ENCODE assay signal across 8 cellular contexts in the genomic region with DNA sequence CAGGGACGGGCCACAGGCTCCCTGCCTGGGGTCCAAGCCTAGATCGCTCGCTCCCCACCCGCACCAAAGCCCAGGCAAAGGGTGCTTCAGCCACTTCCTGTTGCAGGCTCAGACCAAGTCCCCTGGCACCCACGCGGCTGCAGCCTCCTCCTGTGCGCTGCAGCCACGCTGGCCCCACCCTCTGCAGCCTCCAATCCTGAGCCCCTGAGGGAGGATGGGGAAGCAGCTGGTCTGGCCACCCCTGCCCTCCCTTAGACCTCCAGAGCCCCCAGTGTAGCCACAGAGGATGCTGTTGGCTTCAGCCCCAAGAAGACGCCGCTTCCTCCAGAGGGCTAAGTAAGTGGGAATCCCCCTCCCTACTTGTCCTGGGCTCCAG. TPM values are rescaled to one million over a fixed set of nuclear protein-coding genes. Genes with fewer than 3 reads are reported as not detected.
DNase-seq lines count a peak whose midpoint lies in the region; ATAC-seq, FAIRE-seq and TF ChIP-seq lines count a peak whose summit lies in the region.

No MANE protein-coding gene starts in this region.

- no peak for TF ChIP-seq EP300 in GM12878 (IDR thresholded peaks at IDR 0.05; ENCODE audit: borderline replicate concordance in 1 of 2, control insufficient read depth in 1 of 2, low read depth in 2 of 2, low read length in 2 of 2)

- CTCF ChIA-PET in CD8-positive, alpha-beta memory T cell (lab: Charles Lee): interaction anchor here (1.6 to 2.4 kb wide), 3 partner anchors 9 to 308 kb away, joined by 4 to 8 read pairs (median 7); a partner anchor contains a TSS
- CTCF ChIA-PET in GM12878 (lab: Yijun Ruan, JAX): interaction anchor here (1.1 to 2.4 kb wide), 2 partner anchors 8 to 90 kb away, joined by 3 to 7 read pairs; no protein-coding TSS in a partner anchor

- H2AFZ ChIP-seq in GM12878 (ENCODE audit: control insufficient read depth, low read depth, low read length): peak overlapping the region; percentile 67

- TF ChIP-seq CTCF in GM12878 (IDR thresholded peaks at IDR 0.05 in 2 of 3, conservative IDR thresholded peaks at IDR 0.05 in 1 of 3; ENCODE audit: control insufficient read depth in 2 of 3, extremely low read depth in 1 of 3, insufficient read depth in 1 of 3, low read depth in 3 of 3, low read length in 3 of 3) (no peak), mucosa of descending colon (IDR thresholded peaks at IDR 0.05) (no peak)

- no TSS peak for BruUV-seq in GM12878 (replicated peaks; lab: Mats Ljungman, UMichigan)

- RAD21 ChIA-PET in GM12878 (lab: Charles Lee; ENCODE audit: unreplicated experiment): interaction anchor here (0.9 to 2.9 kb wide), 3 partner anchors 8 to 49 kb away, joined by 3 to 10 read pairs (median 10); a partner anchor contains a TSS

- no peaks in the 10 kb centered on the region for H3K9me3 Mint-ChIP-seq in CD8-positive, alpha-beta memory T cell

- peak overlapping the region; percentile 82 for H3K27ac ChIP-seq in CD8-positive, alpha-beta memory T cell (ENCODE audit: low read depth, low read length)
- H3K27ac ChIP-seq in GM12878 (ENCODE audit: control insufficient read depth, insufficient read depth): peak overlapping the region; percentile 94

- peak overlapping the region; percentile 100 for H3K4me2 ChIP-seq in GM12878 (ENCODE audit: control insufficient read depth, insufficient read depth)

- H3K4me3 Mint-ChIP-seq in CD8-positive, alpha-beta memory T cell: peak overlapping the region; percentile 81 to 96 (median 92)

- no peak overlapping the region for H3K4me3 ChIP-seq in CD8-positive, alpha-beta memory T cell (ENCODE audit: low read length)
- H3K4me3 ChIP-seq in GM12878 (peak overlapping the region; percentile 80), mucosa of descending colon (no peak overlapping the region)

- H3K27me3 ChIP-seq in CD8-positive, alpha-beta memory T cell (ENCODE audit: insufficient read depth, low read length, poor library complexity, severe bottlenecking): no peaks in the 10 kb centered on the region
- no peaks in the 10 kb centered on the region for H3K27me3 ChIP-seq in GM12878 (replicated peaks in 1 of 2; ENCODE audit: control insufficient read depth in 2 of 2, insufficient read depth in 2 of 2, low read length in 1 of 2)

- peak overlapping the region; percentile 95 to 99 (median 98) for H3K27ac Mint-ChIP-seq in CD8-positive, alpha-beta memory T cell

- TF ChIP-seq POLR2A in GM12878 (IDR thresholded peaks at IDR 0.05; ENCODE audit: low read depth, low read length): peak; percentile 84

- H3K9ac ChIP-seq in GM12878 (ENCODE audit: control insufficient read depth, insufficient read depth, low read length): peak overlapping the region; percentile 87

- peaks cover 4 to 26% (median 10%) of the 10 kb centered on the region in 3 donors for H3K36me3 Mint-ChIP-seq in CD8-positive, alpha-beta memory T cell

- peak; percentile 69 for FAIRE-seq in GM12878 (lab: Jason Lieb, UNC)

- no peak for TF ChIP-seq RAD21 in GM12878 (IDR thresholded peaks at IDR 0.05; ENCODE audit: insufficient read depth, low read depth, low read length)

- in situ Hi-C loops in GM12878 (cut with MboI): no loop called here

- peaks cover 32% of the 10 kb centered on the region for H3K79me2 ChIP-seq in GM12878 (ENCODE audit: control insufficient read depth, insufficient read depth, low read length)

- H3K4me1 Mint-ChIP-seq in CD8-positive, alpha-beta memory T cell: peaks cover 15 to 39% (median 20%) of the 10 kb centered on the region in 3 donors

- intact Hi-C loops in GM12878 (cut with micrococcal nuclease; ENCODE audit: unreplicated experiment) (no loop called here), mucosa of descending colon (cut with DNase I, micrococcal nuclease) (no loop called here)

- no peaks in the 10 kb centered on the region for H3K27me3 Mint-ChIP-seq in CD8-positive, alpha-beta memory T cell

- H4K20me1 ChIP-seq in GM12878 (ENCODE audit: control insufficient read depth, insufficient read depth): no peaks in the 10 kb centered on the region

- SMC1A ChIA-PET in GM12878 (lab: Charles Lee; ENCODE audit: uncharacterized antibody, unreplicated experiment): interaction anchor here (1.0 to 1.6 kb wide), 3 partner anchors 8 to 90 kb away, joined by 3 to 8 read pairs (median 4); no protein-coding TSS in a partner anchor

- 0% methylated on average over 10 of the region's 10 CpGs for WGBS in GM12878 (ENCODE audit: insufficient coverage, insufficient replicate concordance, low lambda C conversion rate, missing lambda C conversion rate)

- H3K36me3 ChIP-seq in CD8-positive, alpha-beta memory T cell (ENCODE audit: insufficient read depth, low read length): no peaks in the 10 kb centered on the region
- H3K36me3 ChIP-seq in GM12878 (ENCODE audit: control insufficient read depth in 2 of 2, insufficient read depth in 2 of 2, low read length in 1 of 2) (peaks cover 12% of the 10 kb centered on the region in 2 experiments), mucosa of descending colon (ENCODE audit: low read depth) (no peaks in the 10 kb centered on the region)

- H3K4me1 ChIP-seq in CD8-positive, alpha-beta memory T cell (ENCODE audit: insufficient read depth, low read length): peaks cover 26% of the 10 kb centered on the region
- H3K4me1 ChIP-seq in GM12878 (ENCODE audit: control insufficient read depth, insufficient read depth, low read length) (peaks cover 26% of the 10 kb centered on the region), mucosa of descending colon (ENCODE audit: low read depth) (no peaks in the 10 kb centered on the region)

- ATAC-seq in GM19397 (IDR thresholded peaks at IDR 0.05; ENCODE audit: unreplicated experiment) (peak; percentile 65), HG03378 (IDR thresholded peaks at IDR 0.05; ENCODE audit: unreplicated experiment) (peak; percentile 48), GM12878 (peak; percentile 82), mucosa of descending colon (peak; percentile 54)

- H3K9me3 ChIP-seq in CD8-positive, alpha-beta memory T cell (ENCODE audit: low read length): no peaks in the 10 kb centered on the region
- peaks cover 2% of the 10 kb centered on the region; the same call in 2 of the 3 replicates for H3K9me3 ChIP-seq in GM12878 (replicated peaks; ENCODE audit: control insufficient read depth, insufficient read depth, low read length)
- H3K9me3 ChIP-seq in mucosa of descending colon: no peaks in the 10 kb centered on the region

- DNase-seq in CD8-positive, alpha-beta memory T cell: peak in 1 of 5 donors; percentile 9
- DNase-seq in GM12878 (ENCODE audit: low read depth, low spot score) (peak; percentile 60), mucosa of descending colon (peak in 2 of 3 donors; percentile 58 to 81), NCI-H510A (lab: John Stamatoyannopoulos, UW) (no peak), NCI-H82 (lab: John Stamatoyannopoulos, UW) (no peak)
- no peak for DNase-seq in activated T-cell treated with anti-CD3 and anti-CD28 coated beads, Interleukin-2, amount 50 U/mL, for 48 hours

- POLR2A ChIA-PET in CD8-positive, alpha-beta memory T cell (lab: Charles Lee): interaction anchor here (0.6 to 1.9 kb wide), 3 partner anchors 9 to 81 kb away, joined by 4 to 17 read pairs (median 7); a partner anchor contains a TSS
- POLR2A ChIA-PET in GM12878 (lab: Charles Lee): interaction anchor here (0.5 to 2.5 kb wide), 5 partner anchors 8 to 553 kb away, joined by 3 to 13 read pairs (median 7); a partner anchor contains a TSS

TF ChIP-seq in GM12878, 131 proteins besides CTCF, POLR2A, EP300 and RAD21 (continues in another document):
- TF ChIP-seq MEF2B (IDR thresholded peaks at IDR 0.05; ENCODE audit: partially characterized antibody, poor library complexity, severe bottlenecking): peak; percentile 51
- no peak for TF ChIP-seq ZNF274 (IDR thresholded peaks at IDR 0.05; ENCODE audit: insufficient read depth, insufficient read length)

RNA-seq across cellular contexts. Expression of a gene that starts 9.3 kb away (rescaled TPM):
- 10 to 100 TPM; 23.1 to 23.6 TPM for total RNA-seq in CD8-positive, alpha-beta memory T cell
- 10.1 TPM for polyA plus RNA-seq in CD8-positive, alpha-beta memory T cell
- 38.9 and 47.2 TPM in 2 replicates for total RNA-seq in GM12878 (2013; cell fraction: nucleolus; rRNA removed)
- 41.0 and 42.6 TPM in 2 replicates for total RNA-seq in GM12878 (2014; rRNA removed)
- total RNA-seq in GM12878 (2014; rRNA removed; fragmentation: Illumina TruSeq; extraction: Trizol): 21.9 and 24.5 TPM in 2 replicates
- 55.8 and 59.4 TPM in 2 replicates for total RNA-seq in GM12878 (2021)
- polyA plus RNA-seq in GM12878 (2011; ENCODE audit: low read depth): 18.7 TPM
- polyA plus RNA-seq in GM12878 (2011; rRNA removed): 17.6 and 46.1 TPM in 2 replicates
- 80.0 and 80.6 TPM in 2 replicates for polyA plus RNA-seq in GM12878 (2011; cell fraction: cytosol; rRNA removed)
- polyA plus RNA-seq in GM12878 (2011; cell fraction: nucleus; rRNA removed): 95.4 and 153 TPM in 2 replicates
- 39.3 and 42.2 TPM in 2 replicates for polyA plus RNA-seq in GM12878 (2012)
- 10.5 and 33.0 TPM in 2 replicates for polyA plus RNA-seq in GM12878 (2014; fragmentation: Illumina TruSeq; extraction: Trizol)
- polyA plus RNA-seq in GM12878 (2014; fragmentation: Nextera tagmentation; extraction: Ambion mirVana): under 1 TPM; 0.71 to 0.77 TPM
- 40.6 and 45.4 TPM in 2 replicates for polyA plus RNA-seq in GM12878 (2014; rRNA removed)
- 10 to 100 TPM; 15.0 to 18.1 TPM for polyA plus RNA-seq in GM12878 (2016; fragmentation: Nextera tagmentation; extraction: Ambion mirVana)
- 49.7 and 84.6 TPM in 2 replicates for polyA minus RNA-seq in GM12878 (2011; rRNA and poly(A)+ RNA removed)
- 24.6 and 30.9 TPM in 2 replicates for polyA minus RNA-seq in GM12878 (2011; cell fraction: cytosol; rRNA and poly(A)+ RNA removed)
- 15.8 and 30.3 TPM in 2 replicates for polyA minus RNA-seq in GM12878 (2011; cell fraction: nucleus; rRNA and poly(A)+ RNA removed)
- 10 to 100 TPM; 12.0 to 15.6 (median 12.1) TPM for total RNA-seq in mucosa of descending colon

Comparison
In these comparisons a context has a peak if more than half of its experiments do, and no peak if none do; other contexts are left out.
1. DNase-seq: peak in GM12878 (single experiment) and mucosa of descending colon (2 of 3); none in NCI-H510A (single experiment), activated T-cell treated with anti-CD3 and anti-CD28 coated beads, Interleukin-2, amount 50 U/mL, for 48 hours (0 of 2) and NCI-H82 (single experiment).
2. Peak in every context shown above with its lines, with median percentiles within 50 percentile points of each other: ATAC-seq.